ENCODE assay signal across 16 cellular contexts in the genomic region with DNA sequence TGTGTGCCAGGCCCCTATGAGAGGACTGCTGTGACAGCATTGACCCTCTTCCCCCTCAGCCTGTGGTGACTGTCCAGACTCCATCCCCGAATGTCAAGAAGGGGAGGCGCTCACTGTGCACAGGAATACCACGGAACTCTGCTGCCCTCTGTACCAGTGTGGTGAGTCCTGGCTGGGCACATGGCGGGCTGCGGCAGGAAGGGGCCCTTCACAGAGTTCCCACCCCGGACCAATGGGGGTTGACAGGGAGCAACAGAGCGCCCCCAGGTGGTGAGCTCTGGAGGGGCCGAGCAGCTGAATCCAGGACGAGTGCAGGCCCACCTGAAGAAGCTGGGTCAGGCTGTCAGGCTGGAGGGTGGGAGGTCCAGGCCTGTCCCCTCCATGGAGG.
"Had no signal": no experiment of that assay in that cellular context is flagged by ENCODE, and none has a peak within 500 bp of the region (broad histone marks: within the 10 kb centered on the region; RNA-seq: fewer than 3 reads in every experiment).

No MANE protein-coding gene starts in this region.

- H3K36me3 ChIP-seq: left lung, pancreas had no signal

- H3K4me1 ChIP-seq: left lung, pancreas had no signal

- ATAC-seq: activated T-helper 17 cell treated with anti-CD3 and anti-CD28 coated beads, Interleukin-2, amount 50 U/mL, for 72 hours; esophagus mucosa; left lung; pancreas had no signal

- H3K4me3 ChIP-seq: left lung, pancreas had no signal

- H3K4me1 Mint-ChIP-seq: activated T-helper 17 cell treated with anti-CD3 and anti-CD28 coated beads, Interleukin-2, amount 50 U/mL, for 72 hours; naive B cell had no signal

- H3K27ac Mint-ChIP-seq: activated T-helper 17 cell treated with anti-CD3 and anti-CD28 coated beads, Interleukin-2, amount 50 U/mL, for 72 hours had no signal

- H3K4me3 Mint-ChIP-seq: activated T-helper 17 cell treated with anti-CD3 and anti-CD28 coated beads, Interleukin-2, amount 50 U/mL, for 72 hours; naive B cell had no signal

- DNase-seq: activated CD4-positive, alpha-beta T cell treated with anti-CD3 and anti-CD28 coated beads, Interleukin-2, amount 50 U/mL, for 1 hour; activated CD4-positive, CD25-positive, alpha-beta regulatory T cell; activated naive CD4-positive, alpha-beta T cell treated with Interleukin-2 at 50 U/mL for 16 hours; anterior cingulate cortex; dermis blood vessel endothelial cell; hippocampal formation; kidney; mammary epithelial cell; naive B cell; pancreas; stimulated activated CD4-positive, alpha-beta T cell treated with anti-CD3 and anti-CD28 coated beads, Interleukin-1b, Interleukin-23, amount 100 ng/mL, for 48 hours; T-helper 2 cell had no signal

- H3K27me3 ChIP-seq: pancreas had no signal

- H3K9me3 ChIP-seq: left lung, pancreas had no signal

- H3K36me3 Mint-ChIP-seq: naive B cell had no signal

- H3K9me3 Mint-ChIP-seq: activated T-helper 17 cell treated with anti-CD3 and anti-CD28 coated beads, Interleukin-2, amount 50 U/mL, for 72 hours had no signal

- FAIRE-seq: kidney, pancreas, TTC549 had no signal

- H3K27ac ChIP-seq: left lung, pancreas had no signal
